In genomic region chr17:48678141-48678971, GRCh38 we compare ENCODE assay signal across 1 cellular context.
TF ChIP-seq lines count a peak whose summit lies in the region.

No MANE protein-coding gene starts in this region.

TF ChIP-seq in HEK293, 187 proteins besides CTCF, POLR2A, EP300 and RAD21 (continued from another document):
- 0 out of 2 replicates have a peak, but pooled peaks have one; percentile 29 for TF ChIP-seq ZBTB10 (tag by site-specific recombination; IDR thresholded peaks at IDR 0.05)
- TF ChIP-seq ZBTB26 (tag by site-specific recombination; optimal IDR thresholded peaks at IDR 0.05), result peak; percentile 24
- 0 out of 2 replicates have a peak, but pooled peaks have one; percentile 22 for TF ChIP-seq ZNF184 (tag by site-specific recombination; IDR thresholded peaks at IDR 0.05)
- peak; percentile 57; the same call in 1 of the 2 replicates for TF ChIP-seq PATZ1 (tag by site-specific recombination; IDR thresholded peaks at IDR 0.05)
- no peak for TF ChIP-seq ZNF19 (tag by site-specific recombination; IDR thresholded peaks at IDR 0.05; ENCODE audit: low read depth)
- TF ChIP-seq ZSCAN30 (tag by site-specific recombination; IDR thresholded peaks at IDR 0.05), result peak; percentile 83; the same call in 1 of the 2 replicates
- no peak for TF ChIP-seq ZNF24 (tag by site-specific recombination; IDR thresholded peaks at IDR 0.05)
- TF ChIP-seq ZBTB48 (tag by site-specific recombination; IDR thresholded peaks at IDR 0.05), result peak; percentile 37; the same call in 1 of the 2 replicates
- peak; percentile 37; the same call in 1 of the 2 replicates for TF ChIP-seq ZNF501 (tag by site-specific recombination; IDR thresholded peaks at IDR 0.05)
- peak; percentile 58; the same call in 1 of the 2 replicates for TF ChIP-seq ZNF2 (tag by site-specific recombination; IDR thresholded peaks at IDR 0.05)
- 0 out of 2 replicates have a peak, but pooled peaks have one; percentile 39 for TF ChIP-seq KLF17 (tag by site-specific recombination; IDR thresholded peaks at IDR 0.05)
- TF ChIP-seq ZEB2 (tag by site-specific recombination; IDR thresholded peaks at IDR 0.05), result 0 out of 2 replicates have a peak, but pooled peaks have one; percentile 35
- peak; percentile 43 for TF ChIP-seq ZXDB (tag by site-specific recombination; IDR thresholded peaks at IDR 0.05)
- TF ChIP-seq ZNF169 (tag by site-specific recombination; IDR thresholded peaks at IDR 0.05), result no peak
- peak; percentile 38; the same call in 1 of the 2 replicates for TF ChIP-seq KLF10 (tag by site-specific recombination; IDR thresholded peaks at IDR 0.05)
- no peak for TF ChIP-seq ZNF121 (tag by site-specific recombination; IDR thresholded peaks at IDR 0.05)
- TF ChIP-seq GLIS2 (tag by site-specific recombination; IDR thresholded peaks at IDR 0.05), result peak; percentile 40; the same call in 1 of the 2 replicates
- TF ChIP-seq SP7 (tag by site-specific recombination; IDR thresholded peaks at IDR 0.05), result peak; percentile 60
- no peak for TF ChIP-seq TRIM28 (IDR thresholded peaks at IDR 0.05; ENCODE audit: borderline replicate concordance, low read length)
